In the genomic region with DNA sequence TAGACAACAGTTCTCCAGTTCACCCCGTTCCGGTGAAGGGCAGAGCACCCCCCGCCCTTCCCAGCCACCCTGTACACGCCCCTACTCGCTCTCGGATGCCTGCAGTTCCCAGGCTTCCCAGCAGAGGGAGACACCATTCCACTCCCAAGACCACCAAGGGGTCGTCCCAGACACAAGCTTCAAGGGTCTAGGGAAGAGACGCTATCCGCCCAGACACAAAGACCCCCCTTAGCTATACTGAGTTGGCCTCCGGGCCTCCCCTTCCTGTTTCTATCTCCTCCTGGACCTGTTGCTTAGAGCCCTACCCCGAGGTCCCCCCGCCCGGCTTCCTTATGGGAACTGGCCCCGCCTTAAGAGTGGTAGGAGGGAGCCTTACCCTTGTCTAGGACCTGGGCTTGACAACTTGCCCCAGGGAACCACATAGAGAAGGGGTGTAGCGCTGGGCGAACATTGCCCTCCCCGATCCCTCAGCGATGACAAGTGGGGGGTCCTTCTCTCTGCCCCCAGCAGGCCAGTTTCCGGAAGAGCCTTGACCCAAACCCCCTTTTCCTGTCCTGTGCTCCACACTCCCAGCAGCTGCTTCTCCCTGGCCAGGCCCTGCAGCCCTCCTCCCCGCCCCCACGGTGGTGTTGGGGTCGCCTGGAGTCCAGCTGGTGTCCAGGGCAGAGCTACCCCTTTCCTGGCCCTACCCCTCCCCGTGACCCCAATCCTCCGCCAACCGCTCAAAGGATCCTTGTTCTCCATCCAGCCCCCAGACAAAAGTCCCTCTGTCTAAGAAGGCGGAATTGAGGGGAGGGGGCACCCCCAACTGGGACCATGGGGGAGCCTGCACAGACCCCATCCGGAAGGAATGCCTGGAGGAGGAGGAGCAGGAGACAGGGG, we compare ENCODE assay signal across 8 cellular contexts. TPM values are rescaled to one million over a fixed set of nuclear protein-coding genes. Genes with fewer than 3 reads are reported as not detected.
A peak's percentile ranks its signal among the peaks of the same experiment; 100 is the strongest.
DNase-seq lines count a peak whose midpoint lies in the region; ATAC-seq, FAIRE-seq and TF ChIP-seq lines count a peak whose summit lies in the region.

No MANE protein-coding gene starts in this region.

- in situ Hi-C loops in HepG2 (cut with HindIII; ENCODE audit: extremely low pct_ligation_motif_present, low pct_unique_long_range_greater_than_20kb): no loop called here

- H3K27me3 ChIP-seq in GM06990 (replicated peaks; ENCODE audit: control insufficient read depth, insufficient read depth, low read length) (no peaks in the 10 kb centered on the region; the same call in none of the 2 replicates), HepG2 (ENCODE audit: control insufficient read depth in 1 of 2, insufficient read depth in 2 of 2, low read length in 2 of 2) (0 out of 5 replicates have a peak, but pooled peaks cover 0 to 6% of the 10 kb centered on the region in 2 experiments)

- no peaks in the 10 kb centered on the region for H4K20me1 ChIP-seq in HepG2 (ENCODE audit: insufficient read depth, low read length)

- FAIRE-seq in HepG2 (lab: Jason Lieb, UNC): no peak

- ATAC-seq in HepG2 (peak; percentile 72), GM18517 (IDR thresholded peaks at IDR 0.05; ENCODE audit: unreplicated experiment) (no peak), GM21737 (IDR thresholded peaks at IDR 0.05; ENCODE audit: unreplicated experiment) (no peak)

- H3K4me2 ChIP-seq in HepG2 (ENCODE audit: low read depth, low read length): peak overlapping the region; percentile 72

- DNase-seq in GM06990 (ENCODE audit: extremely low read depth, insufficient read length): no peak
- DNase-seq in NB4 (ENCODE audit: low read depth): peak; percentile 43
- peak; percentile 76 to 81 for DNase-seq in activated CD4-positive, alpha-beta T cell treated with anti-CD3 and anti-CD28 coated beads, Interleukin-2, amount 50 U/mL, for 48 hours
- DNase-seq in ecto neural progenitor cell (ENCODE audit: low spot score): peak; percentile 92
- DNase-seq in HepG2 (ENCODE audit: low spot score): peak; percentile 43
- DNase-seq in stimulated activated CD4-positive, alpha-beta T cell treated with anti-CD3 and anti-CD28 coated beads, Interleukin-2, amount 100 ng/mL, for 4 hours (ENCODE audit: low read depth): peak; percentile 52

- H3K79me2 ChIP-seq in HepG2 (ENCODE audit: insufficient read depth, low read length): no peaks in the 10 kb centered on the region

- 19% methylated on average over 17 of the region's 27 CpGs for WGBS in HepG2 (ENCODE audit: low lambda C conversion rate)

- CTCF ChIA-PET in HepG2 (lab: Yijun Ruan, JAX; ENCODE audit: low intra/inter-chr PET ratio, low total read pairs): interaction anchor here (1.9 kb wide), 1 partner anchor 20 kb away, joined by 11 read pairs; a partner anchor contains a TSS

- BruUV-seq in HepG2 (replicated peaks; lab: Mats Ljungman, UMichigan): no TSS peak

- H3K4me3 ChIP-seq in GM06990 (replicated peaks; ENCODE audit: low read depth, low read length): no peak overlapping the region
- H3K4me3 ChIP-seq in NB4 (ENCODE audit: low read depth, low read length): no peak overlapping the region
- H3K4me3 ChIP-seq in HepG2 (replicated peaks in 1 of 3; ENCODE audit: insufficient read depth in 1 of 3, low read depth in 2 of 3, low read length in 3 of 3): peak overlapping the region; percentile 18 to 64 (median 29); a peak in 5 of 6 replicates

- 0 out of 2 replicates have a peak overlapping the region, but pooled peaks have one; percentile 3 for H3K9ac ChIP-seq in HepG2 (ENCODE audit: insufficient read depth, low read depth, low read length)

- intact Hi-C loops in HepG2 (cut with micrococcal nuclease; ENCODE audit: unreplicated experiment): no loop called here

- peak; percentile 69 for TF ChIP-seq RAD21 in HepG2 (CRISPR knock-in tag; IDR thresholded peaks at IDR 0.05)

- H3K9me3 ChIP-seq in HepG2 (ENCODE audit: low read length): no peaks in the 10 kb centered on the region

- H3K36me3 ChIP-seq in GM06990 (ENCODE audit: control insufficient read depth, insufficient read depth, low read length) (no peaks in the 10 kb centered on the region), HepG2 (replicated peaks in 1 of 2; ENCODE audit: control insufficient read depth in 1 of 2, insufficient read depth in 2 of 2, low read length in 2 of 2) (no peaks in the 10 kb centered on the region)

- TF ChIP-seq EP300 in HepG2 (IDR thresholded peaks at IDR 0.05; ENCODE audit: low read depth in 2 of 2, low read length in 2 of 2) (no peak), HepG2 (CRISPR knock-in tag; IDR thresholded peaks at IDR 0.05; ENCODE audit: borderline replicate concordance) (no peak)

- no peak for TF ChIP-seq POLR2A in NB4 (IDR thresholded peaks at IDR 0.05; ENCODE audit: extremely low read depth, insufficient read length)
- no peak for TF ChIP-seq POLR2A in HepG2 (IDR thresholded peaks at IDR 0.05; ENCODE audit: insufficient read depth in 1 of 2, low read depth in 2 of 2, low read length in 2 of 2)

- no peak overlapping the region for H3K27ac ChIP-seq in HepG2 (ENCODE audit: extremely low read length, insufficient read depth, low read length)

- TF ChIP-seq CTCF in GM06990 (IDR thresholded peaks at IDR 0.05; ENCODE audit: insufficient read depth, low read length, poor library complexity, severe bottlenecking): peak; percentile 98
- TF ChIP-seq CTCF in NB4 (IDR thresholded peaks at IDR 0.05; ENCODE audit: low read depth, low read length): peak; percentile 82
- peak; percentile 95 for TF ChIP-seq CTCF in HepG2 (CRISPR knock-in tag; IDR thresholded peaks at IDR 0.05)

- no peak overlapping the region for H2AFZ ChIP-seq in HepG2 (ENCODE audit: low read length)

- POLR2A ChIA-PET in HepG2 (lab: Yijun Ruan, JAX): no interaction called here

- H3K4me1 ChIP-seq in HepG2 (ENCODE audit: insufficient read depth, low read length): peaks cover 92% of the 10 kb centered on the region

RNA-seq across cellular contexts. Expression of a gene that starts 0.7 kb away (rescaled TPM):
- not detected in 2 replicates for total RNA-seq in HepG2 (2016; rRNA removed; fragmentation: Illumina TruSeq; extraction: Trizol)
- total RNA-seq in HepG2 (2016; cell fraction: cytosol; rRNA removed; fragmentation: Illumina TruSeq; extraction: Trizol; ENCODE audit: low read depth): not detected in 2 replicates
- not detected in 2 replicates for total RNA-seq in HepG2 (2016; cell fraction: insoluble cytoplasmic fraction; rRNA removed; fragmentation: Illumina TruSeq; extraction: Trizol)
- total RNA-seq in HepG2 (2016; cell fraction: membrane; rRNA removed; fragmentation: Illumina TruSeq; extraction: Trizol): not detected in 2 replicates
- not detected in 2 replicates for total RNA-seq in HepG2 (2016; cell fraction: nucleus; rRNA removed; fragmentation: Illumina TruSeq; extraction: Trizol)
- polyA plus RNA-seq in HepG2 (2011; rRNA removed): 4.9 and 5.5 TPM in 2 replicates
- polyA plus RNA-seq in HepG2 (2011; cell fraction: cytosol; rRNA removed): 2.7 and 4.0 TPM in 2 replicates
- 3.8 and 4.8 TPM in 2 replicates for polyA plus RNA-seq in HepG2 (2011; cell fraction: nucleus; rRNA removed)
- polyA plus RNA-seq in HepG2 (2012): 3.1 and 5.9 TPM in 2 replicates
- not detected in 2 replicates for polyA plus RNA-seq in HepG2 (2016; cell fraction: cytosol; fragmentation: Illumina TruSeq; extraction: Trizol; ENCODE audit: low read depth)
- not detected in 2 replicates for polyA plus RNA-seq in HepG2 (2016; cell fraction: insoluble cytoplasmic fraction; fragmentation: Illumina TruSeq; extraction: Trizol; ENCODE audit: low read depth)
- polyA plus RNA-seq in HepG2 (2016; cell fraction: membrane; fragmentation: Illumina TruSeq; extraction: Trizol; ENCODE audit: low read depth): not detected in 2 replicates
- not detected in 2 replicates for polyA plus RNA-seq in HepG2 (2016; cell fraction: nucleus; fragmentation: Illumina TruSeq; extraction: Trizol; ENCODE audit: insufficient read depth, low read depth)
- polyA minus RNA-seq in HepG2 (2011; rRNA and poly(A)+ RNA removed; ENCODE audit: low replicate concordance): 1.1 and 15.3 TPM in 2 replicates
- 0.99 TPM in 1 of 2 replicates, not detected in the other for polyA minus RNA-seq in HepG2 (2011; cell fraction: cytosol; rRNA and poly(A)+ RNA removed)
- polyA minus RNA-seq in HepG2 (2011; cell fraction: nucleus; rRNA and poly(A)+ RNA removed): 2.6 TPM in 1 of 2 replicates, not detected in the other

RNA-seq across cellular contexts. Expression of a gene that starts 20.0 kb away (rescaled TPM):
- total RNA-seq in HepG2 (2016; rRNA removed; fragmentation: Illumina TruSeq; extraction: Trizol): not detected in 2 replicates
- total RNA-seq in HepG2 (2016; cell fraction: cytosol; rRNA removed; fragmentation: Illumina TruSeq; extraction: Trizol; ENCODE audit: low read depth): not detected in 2 replicates
- total RNA-seq in HepG2 (2016; cell fraction: insoluble cytoplasmic fraction; rRNA removed; fragmentation: Illumina TruSeq; extraction: Trizol): not detected in 2 replicates
- not detected in 2 replicates for total RNA-seq in HepG2 (2016; cell fraction: membrane; rRNA removed; fragmentation: Illumina TruSeq; extraction: Trizol)
- not detected in 2 replicates for total RNA-seq in HepG2 (2016; cell fraction: nucleus; rRNA removed; fragmentation: Illumina TruSeq; extraction: Trizol)
- polyA plus RNA-seq in HepG2 (2011; rRNA removed): 2.8 and 4.2 TPM in 2 replicates
- polyA plus RNA-seq in HepG2 (2011; cell fraction: cytosol; rRNA removed): 1.2 and 2.3 TPM in 2 replicates
- polyA plus RNA-seq in HepG2 (2011; cell fraction: nucleus; rRNA removed): 19.3 and 20.3 TPM in 2 replicates
- 2.5 and 5.6 TPM in 2 replicates for polyA plus RNA-seq in HepG2 (2012)
- polyA plus RNA-seq in HepG2 (2016; cell fraction: cytosol; fragmentation: Illumina TruSeq; extraction: Trizol; ENCODE audit: low read depth): not detected in 2 replicates
- polyA plus RNA-seq in HepG2 (2016; cell fraction: insoluble cytoplasmic fraction; fragmentation: Illumina TruSeq; extraction: Trizol; ENCODE audit: low read depth): not detected in 2 replicates
- not detected in 2 replicates for polyA plus RNA-seq in HepG2 (2016; cell fraction: membrane; fragmentation: Illumina TruSeq; extraction: Trizol; ENCODE audit: low read depth)
- not detected in 2 replicates for polyA plus RNA-seq in HepG2 (2016; cell fraction: nucleus; fragmentation: Illumina TruSeq; extraction: Trizol; ENCODE audit: insufficient read depth, low read depth)
- polyA minus RNA-seq in HepG2 (2011; rRNA and poly(A)+ RNA removed; ENCODE audit: low replicate concordance): 0.16 and 2.2 TPM in 2 replicates
- 0.59 and 0.88 TPM in 2 replicates for polyA minus RNA-seq in HepG2 (2011; cell fraction: cytosol; rRNA and poly(A)+ RNA removed)
- polyA minus RNA-seq in HepG2 (2011; cell fraction: nucleus; rRNA and poly(A)+ RNA removed): 0.39 and 1.5 TPM in 2 replicates

RNA-seq across cellular contexts. Expression of a gene that starts 23.7 kb away (rescaled TPM):
- not detected in 2 replicates for total RNA-seq in HepG2 (2016; rRNA removed; fragmentation: Illumina TruSeq; extraction: Trizol)
- 0.81 TPM in 1 of 2 replicates, not detected in the other for total RNA-seq in HepG2 (2016; cell fraction: cytosol; rRNA removed; fragmentation: Illumina TruSeq; extraction: Trizol; ENCODE audit: low read depth)
- total RNA-seq in HepG2 (2016; cell fraction: insoluble cytoplasmic fraction; rRNA removed; fragmentation: Illumina TruSeq; extraction: Trizol): not detected in 2 replicates
- total RNA-seq in HepG2 (2016; cell fraction: membrane; rRNA removed; fragmentation: Illumina TruSeq; extraction: Trizol): 0.83 and 1.4 TPM in 2 replicates
- total RNA-seq in HepG2 (2016; cell fraction: nucleus; rRNA removed; fragmentation: Illumina TruSeq; extraction: Trizol): not detected in 2 replicates
- polyA plus RNA-seq in HepG2 (2011; rRNA removed): 27.0 and 31.2 TPM in 2 replicates
- 20.2 and 28.4 TPM in 2 replicates for polyA plus RNA-seq in HepG2 (2011; cell fraction: cytosol; rRNA removed)
- 60.9 and 88.5 TPM in 2 replicates for polyA plus RNA-seq in HepG2 (2011; cell fraction: nucleus; rRNA removed)
- polyA plus RNA-seq in HepG2 (2012): 49.0 and 114 TPM in 2 replicates
- polyA plus RNA-seq in HepG2 (2016; cell fraction: cytosol; fragmentation: Illumina TruSeq; extraction: Trizol; ENCODE audit: low read depth): 1.3 and 2.3 TPM in 2 replicates
- polyA plus RNA-seq in HepG2 (2016; cell fraction: insoluble cytoplasmic fraction; fragmentation: Illumina TruSeq; extraction: Trizol; ENCODE audit: low read depth): 1.1 and 1.5 TPM in 2 replicates
- 0.93 and 1.2 TPM in 2 replicates for polyA plus RNA-seq in HepG2 (2016; cell fraction: membrane; fragmentation: Illumina TruSeq; extraction: Trizol; ENCODE audit: low read depth)
- polyA plus RNA-seq in HepG2 (2016; cell fraction: nucleus; fragmentation: Illumina TruSeq; extraction: Trizol; ENCODE audit: insufficient read depth, low read depth): 1.4 and 1.7 TPM in 2 replicates
- polyA minus RNA-seq in HepG2 (2011; rRNA and poly(A)+ RNA removed; ENCODE audit: low replicate concordance): 11.9 TPM in 1 of 2 replicates, not detected in the other
- polyA minus RNA-seq in HepG2 (2011; cell fraction: cytosol; rRNA and poly(A)+ RNA removed): 7.0 and 12.8 TPM in 2 replicates
- polyA minus RNA-seq in HepG2 (2011; cell fraction: nucleus; rRNA and poly(A)+ RNA removed): 2.5 and 4.8 TPM in 2 replicates

RNA-seq across cellular contexts. Expression of a gene that starts 28.2 kb away (rescaled TPM):
- total RNA-seq in HepG2 (2016; rRNA removed; fragmentation: Illumina TruSeq; extraction: Trizol): not detected in 2 replicates
- not detected in 2 replicates for total RNA-seq in HepG2 (2016; cell fraction: cytosol; rRNA removed; fragmentation: Illumina TruSeq; extraction: Trizol; ENCODE audit: low read depth)
- not detected in 2 replicates for total RNA-seq in HepG2 (2016; cell fraction: insoluble cytoplasmic fraction; rRNA removed; fragmentation: Illumina TruSeq; extraction: Trizol)
- not detected in 2 replicates for total RNA-seq in HepG2 (2016; cell fraction: membrane; rRNA removed; fragmentation: Illumina TruSeq; extraction: Trizol)
- not detected in 2 replicates for total RNA-seq in HepG2 (2016; cell fraction: nucleus; rRNA removed; fragmentation: Illumina TruSeq; extraction: Trizol)
- polyA plus RNA-seq in HepG2 (2011; rRNA removed): 0.17 and 0.55 TPM in 2 replicates
- not detected in 2 replicates for polyA plus RNA-seq in HepG2 (2011; cell fraction: cytosol; rRNA removed)
- 2.3 and 3.0 TPM in 2 replicates for polyA plus RNA-seq in HepG2 (2011; cell fraction: nucleus; rRNA removed)
- 0.40 and 0.55 TPM in 2 replicates for polyA plus RNA-seq in HepG2 (2012)
- not detected in 2 replicates for polyA plus RNA-seq in HepG2 (2016; cell fraction: cytosol; fragmentation: Illumina TruSeq; extraction: Trizol; ENCODE audit: low read depth)
- polyA plus RNA-seq in HepG2 (2016; cell fraction: insoluble cytoplasmic fraction; fragmentation: Illumina TruSeq; extraction: Trizol; ENCODE audit: low read depth): not detected in 2 replicates
- polyA plus RNA-seq in HepG2 (2016; cell fraction: membrane; fragmentation: Illumina TruSeq; extraction: Trizol; ENCODE audit: low read depth): not detected in 2 replicates
- polyA plus RNA-seq in HepG2 (2016; cell fraction: nucleus; fragmentation: Illumina TruSeq; extraction: Trizol; ENCODE audit: insufficient read depth, low read depth): not detected in 2 replicates
- polyA minus RNA-seq in HepG2 (2011; rRNA and poly(A)+ RNA removed; ENCODE audit: low replicate concordance): 1.1 TPM in 1 of 2 replicates, not detected in the other
- not detected in 2 replicates for polyA minus RNA-seq in HepG2 (2011; cell fraction: cytosol; rRNA and poly(A)+ RNA removed)
- polyA minus RNA-seq in HepG2 (2011; cell fraction: nucleus; rRNA and poly(A)+ RNA removed): not detected in 2 replicates

RNA-seq across cellular contexts. Expression of a gene that starts 39.6 kb away (rescaled TPM):
- total RNA-seq in HepG2 (2016; rRNA removed; fragmentation: Illumina TruSeq; extraction: Trizol): not detected in 2 replicates
- total RNA-seq in HepG2 (2016; cell fraction: cytosol; rRNA removed; fragmentation: Illumina TruSeq; extraction: Trizol; ENCODE audit: low read depth): not detected in 2 replicates
- not detected in 2 replicates for total RNA-seq in HepG2 (2016; cell fraction: insoluble cytoplasmic fraction; rRNA removed; fragmentation: Illumina TruSeq; extraction: Trizol)
- not detected in 2 replicates for total RNA-seq in HepG2 (2016; cell fraction: membrane; rRNA removed; fragmentation: Illumina TruSeq; extraction: Trizol)
- not detected in 2 replicates for total RNA-seq in HepG2 (2016; cell fraction: nucleus; rRNA removed; fragmentation: Illumina TruSeq; extraction: Trizol)
- polyA plus RNA-seq in HepG2 (2011; rRNA removed): 0.65 and 0.91 TPM in 2 replicates
- 1.2 TPM in 2 replicates for polyA plus RNA-seq in HepG2 (2011; cell fraction: cytosol; rRNA removed)
- 0.64 and 1.2 TPM in 2 replicates for polyA plus RNA-seq in HepG2 (2011; cell fraction: nucleus; rRNA removed)
- 1.1 and 2.2 TPM in 2 replicates for polyA plus RNA-seq in HepG2 (2012)
- 0.53 and 0.72 TPM in 2 replicates for polyA plus RNA-seq in HepG2 (2016; cell fraction: cytosol; fragmentation: Illumina TruSeq; extraction: Trizol; ENCODE audit: low read depth)
- 0.29 TPM in 1 of 2 replicates, not detected in the other for polyA plus RNA-seq in HepG2 (2016; cell fraction: insoluble cytoplasmic fraction; fragmentation: Illumina TruSeq; extraction: Trizol; ENCODE audit: low read depth)
- 0.47 TPM in 1 of 2 replicates, not detected in the other for polyA plus RNA-seq in HepG2 (2016; cell fraction: membrane; fragmentation: Illumina TruSeq; extraction: Trizol; ENCODE audit: low read depth)
- polyA plus RNA-seq in HepG2 (2016; cell fraction: nucleus; fragmentation: Illumina TruSeq; extraction: Trizol; ENCODE audit: insufficient read depth, low read depth): 0.89 TPM in 1 of 2 replicates, not detected in the other
- 0.60 and 172 TPM in 2 replicates for polyA minus RNA-seq in HepG2 (2011; rRNA and poly(A)+ RNA removed; ENCODE audit: low replicate concordance)
- not detected in 2 replicates for polyA minus RNA-seq in HepG2 (2011; cell fraction: cytosol; rRNA and poly(A)+ RNA removed)
- polyA minus RNA-seq in HepG2 (2011; cell fraction: nucleus; rRNA and poly(A)+ RNA removed): not detected in 2 replicates

Comparison
In these comparisons a context has a peak if more than half of its experiments do, and no peak if none do; other contexts are left out.
1. H3K4me3 ChIP-seq: peak in HepG2 (3 of 3); none in GM06990 (single experiment) and NB4 (single experiment).
2. Peak in every context shown above with its lines, with median percentiles within 50 percentile points of each other: CTCF ChIP-seq.